ENCODE assay signal across 27 cellular contexts in genomic region chr20:57500941-57501340, GRCh38. TPM values are rescaled to one million over a fixed set of nuclear protein-coding genes. Genes with fewer than 3 reads are reported as not detected.
DNase-seq lines count a peak whose midpoint lies in the region; ATAC-seq and TF ChIP-seq lines count a peak whose summit lies in the region.
"Had no signal": no experiment of that assay in that cellular context is flagged by ENCODE, and none has a peak within 500 bp of the region (broad histone marks: within the 10 kb centered on the region; RNA-seq: fewer than 3 reads in every experiment).

No MANE protein-coding gene starts in this region.

- H2AFZ ChIP-seq in MM.1S (ENCODE audit: low read length) (no peak overlapping the region), neural progenitor cell (replicated peaks) (no peak overlapping the region)

- DNase-seq in EH (ENCODE audit: low read depth): peak; percentile 15
- DNase-seq in MM.1S: no peak
- no peak for DNase-seq in chondrocyte (ENCODE audit: low spot score)
- DNase-seq in neural progenitor cell (ENCODE audit: low spot score): no peak
- no peak for DNase-seq in stimulated activated CD4-positive, alpha-beta T cell treated with anti-CD3 and anti-CD28 coated beads, Interleukin-4, amount 100 ng/mL, for 1 hour
- DNase-seq in left lung: no peak
- DNase-seq in activated CD4-positive, alpha-beta T cell treated with anti-CD3 and anti-CD28 coated beads for 36 hours: no peak
- DNase-seq in activated T-cell treated with anti-CD3 and anti-CD28 coated beads for 4 hours: no peak
- DNase-seq: ACHN; activated CD8-positive, alpha-beta T cell treated with anti-CD3 and anti-CD28 coated beads, Interleukin-2, amount 10 ng/mL, durations not matched to agents 7 days and 5 days; activated naive CD4-positive, alpha-beta T cell treated with anti-CD3 and anti-CD28 coated beads, Interleukin-2, amount 50 U/mL, for 16 hours; amniotic stem cell; CD8-positive, alpha-beta memory T cell; immature natural killer cell; left cardiac atrium; mammary epithelial cell; NCI-H1694 treated with DMSO at 0.1 percent for 48 hours; NCI-H526; SHP77 treated with DMSO at 0.1 percent for 48 hours; sigmoid colon; stimulated activated CD4-positive, alpha-beta T cell treated with anti-CD3 and anti-CD28 coated beads, Interleukin-4, amount 100 ng/mL, for 24 hours; SW 1271 had no signal

- H3K4me2 ChIP-seq in MM.1S (ENCODE audit: low read depth, low read length): peak overlapping the region; percentile 38
- H3K4me2 ChIP-seq in neural progenitor cell: peak overlapping the region; percentile 21

- H3K9ac ChIP-seq in MM.1S (ENCODE audit: low read length): peak overlapping the region; percentile 0; the same call in 1 of the 2 replicates
- no peak overlapping the region for H3K9ac ChIP-seq in neural progenitor cell

- H3K27me3 Mint-ChIP-seq in chondrocyte (ENCODE audit: low read depth): no peaks in the 10 kb centered on the region
- H3K27me3 Mint-ChIP-seq in neural progenitor cell (ENCODE audit: insufficient read depth, low read depth): peaks cover 18% of the 10 kb centered on the region
- H3K27me3 Mint-ChIP-seq in activated CD4-positive, alpha-beta T cell treated with anti-CD3 and anti-CD28 coated beads for 36 hours: peaks cover 31% of the 10 kb centered on the region

- no peaks in the 10 kb centered on the region for H3K36me3 Mint-ChIP-seq in chondrocyte (ENCODE audit: low read depth)
- H3K36me3 Mint-ChIP-seq in neural progenitor cell: no peaks in the 10 kb centered on the region
- no peaks in the 10 kb centered on the region for H3K36me3 Mint-ChIP-seq in activated CD4-positive, alpha-beta T cell treated with anti-CD3 and anti-CD28 coated beads for 36 hours (ENCODE audit: low read depth)
- H3K36me3 Mint-ChIP-seq: CD8-positive, alpha-beta memory T cell; immature natural killer cell had no signal

- H3K4me1 ChIP-seq in MM.1S (ENCODE audit: low read length) (peaks cover 26% of the 10 kb centered on the region), neural progenitor cell (peaks cover 39% of the 10 kb centered on the region), left lung (peaks cover 2 to 25% of the 10 kb centered on the region in 2 donors)
- H3K4me1 ChIP-seq: HAP-1, prostate gland, tibial nerve had no signal

- H3K36me3 ChIP-seq in MM.1S (replicated peaks; ENCODE audit: insufficient read depth, low read length) (no peaks in the 10 kb centered on the region), neural progenitor cell (no peaks in the 10 kb centered on the region), left lung (no peaks in the 10 kb centered on the region)
- H3K36me3 ChIP-seq: HAP-1, prostate gland, sigmoid colon, tibial nerve had no signal

- H3K79me2 ChIP-seq in MM.1S (ENCODE audit: low read length) (no peaks in the 10 kb centered on the region), neural progenitor cell (ENCODE audit: low read depth) (no peaks in the 10 kb centered on the region)

- peaks cover 17% of the 10 kb centered on the region for H3F3A ChIP-seq in MM.1S (ENCODE audit: insufficient read depth, low read length)
- H3F3A ChIP-seq in neural progenitor cell (ENCODE audit: low read depth): peaks cover 21% of the 10 kb centered on the region

- H3K4me1 Mint-ChIP-seq in chondrocyte (ENCODE audit: low read depth): peaks cover 48% of the 10 kb centered on the region
- H3K4me1 Mint-ChIP-seq in neural progenitor cell: peaks cover 42% of the 10 kb centered on the region
- H3K4me1 Mint-ChIP-seq in activated CD4-positive, alpha-beta T cell treated with anti-CD3 and anti-CD28 coated beads for 36 hours: peaks cover 6% of the 10 kb centered on the region

- H3K9me3 Mint-ChIP-seq in chondrocyte (ENCODE audit: low read depth) (no peaks in the 10 kb centered on the region), neural progenitor cell (no peaks in the 10 kb centered on the region)
- no peaks in the 10 kb centered on the region for H3K9me3 Mint-ChIP-seq in activated CD4-positive, alpha-beta T cell treated with anti-CD3 and anti-CD28 coated beads for 36 hours (ENCODE audit: low read depth)
- H3K9me3 Mint-ChIP-seq: activated T-helper 2 cell treated with anti-CD3 and anti-CD28 coated beads, Interferon-gamma antibody, Interleukin-2, Interleukin-4, amounts not matched to agents 10 μg/mL and 5 μg/mL and 100 μg/mL, durations not matched to agents 14 hours and 24 hours and 36 hours; CD8-positive, alpha-beta memory T cell; IgD-negative memory B cell; immature natural killer cell had no signal

- no peak for TF ChIP-seq CTCF in MM.1S (IDR thresholded peaks at IDR 0.05; ENCODE audit: low read length)
- TF ChIP-seq CTCF in chondrocyte (IDR thresholded peaks at IDR 0.05): no peak
- no peak for TF ChIP-seq CTCF in neural progenitor cell (IDR thresholded peaks at IDR 0.05)
- no peak for TF ChIP-seq CTCF in left lung (IDR thresholded peaks at IDR 0.05)

- ATAC-seq in left lung: no peak
- no peak for ATAC-seq in activated CD4-positive, alpha-beta T cell treated with anti-CD3 and anti-CD28 coated beads for 36 hours
- ATAC-seq: activated CD8-positive, alpha-beta T cell treated with anti-CD3 and anti-CD28 coated beads, Interleukin-2, amount 10 ng/mL, durations not matched to agents 7 days and 5 days; left cardiac atrium had no signal

- H3K27ac ChIP-seq in MM.1S (ENCODE audit: low read length): peak overlapping the region; percentile 56; the same call in 1 of the 2 replicates
- H3K27ac ChIP-seq in neural progenitor cell: peak overlapping the region; percentile 2
- H3K27ac ChIP-seq in left lung: no peak overlapping the region
- H3K27ac ChIP-seq: prostate gland, sigmoid colon, tibial nerve had no signal

- intact Hi-C loops in left lung (cut with DNase I): loop anchor here in 1 of 2 donors (10.0 kb wide), 1 partner anchor 94 kb away; no protein-coding TSS in a partner anchor
- intact Hi-C loops in activated CD4-positive, alpha-beta T cell treated with anti-CD3 and anti-CD28 coated beads for 36 hours (cut with DNase I, micrococcal nuclease): no loop called here

- POLR2A ChIA-PET in activated CD4-positive, alpha-beta T cell treated with anti-CD3 and anti-CD28 coated beads for 36 hours (lab: Charles Lee): no interaction called here

- H3K27ac Mint-ChIP-seq in chondrocyte (ENCODE audit: unreplicated experiment) (peak overlapping the region; percentile 84), neural progenitor cell (no peak overlapping the region)
- H3K27ac Mint-ChIP-seq in activated CD4-positive, alpha-beta T cell treated with anti-CD3 and anti-CD28 coated beads for 36 hours: no peak overlapping the region
- H3K27ac Mint-ChIP-seq: activated CD8-positive, alpha-beta T cell treated with anti-CD3 and anti-CD28 coated beads, Interleukin-2, amount 10 ng/mL, durations not matched to agents 7 days and 5 days; activated T-helper 2 cell treated with anti-CD3 and anti-CD28 coated beads, Interferon-gamma antibody, Interleukin-2, Interleukin-4, amounts not matched to agents 10 μg/mL and 5 μg/mL and 100 μg/mL, durations not matched to agents 14 hours and 24 hours and 36 hours; IgD-negative memory B cell; immature natural killer cell had no signal

- H3K9me3 ChIP-seq in MM.1S (replicated peaks; ENCODE audit: insufficient read depth, low read length) (no peaks in the 10 kb centered on the region), neural progenitor cell (ENCODE audit: low read depth) (no peaks in the 10 kb centered on the region), left lung (no peaks in the 10 kb centered on the region)
- H3K9me3 ChIP-seq: HAP-1, prostate gland, sigmoid colon, tibial nerve had no signal

- H3K4me3 ChIP-seq in MM.1S (ENCODE audit: low read length) (no peak overlapping the region), neural progenitor cell (no peak overlapping the region), left lung (no peak overlapping the region)
- H3K4me3 ChIP-seq: HAP-1, prostate gland, sigmoid colon, tibial nerve had no signal

- CTCF ChIA-PET in activated CD4-positive, alpha-beta T cell treated with anti-CD3 and anti-CD28 coated beads for 36 hours (lab: Charles Lee): interaction anchor here (0.7 to 1.7 kb wide), 2 partner anchors 9 to 113 kb away, joined by 3 to 4 read pairs; no protein-coding TSS in a partner anchor

- H4K20me1 ChIP-seq in MM.1S (ENCODE audit: insufficient read depth, low read length) (no peaks in the 10 kb centered on the region), neural progenitor cell (ENCODE audit: low read depth) (no peaks in the 10 kb centered on the region)

- no peaks in the 10 kb centered on the region for H3K9me2 ChIP-seq in MM.1S (replicated peaks; ENCODE audit: insufficient read depth, low read length)

- H3K4me3 Mint-ChIP-seq in chondrocyte (ENCODE audit: unreplicated experiment) (peak overlapping the region; percentile 14), neural progenitor cell (peak overlapping the region; percentile 41)
- no peak overlapping the region for H3K4me3 Mint-ChIP-seq in activated CD4-positive, alpha-beta T cell treated with anti-CD3 and anti-CD28 coated beads for 36 hours
- H3K4me3 Mint-ChIP-seq: activated CD8-positive, alpha-beta T cell treated with anti-CD3 and anti-CD28 coated beads, Interleukin-2, amount 10 ng/mL, durations not matched to agents 7 days and 5 days; CD8-positive, alpha-beta memory T cell; IgD-negative memory B cell; immature natural killer cell had no signal

- H3K27me3 ChIP-seq in MM.1S (replicated peaks; ENCODE audit: insufficient read depth, low read length) (no peaks in the 10 kb centered on the region), neural progenitor cell (peaks cover 11% of the 10 kb centered on the region), left lung (peaks cover 9 to 91% of the 10 kb centered on the region in 2 donors)
- H3K27me3 ChIP-seq: sigmoid colon had no signal

RNA-seq across cellular contexts. Expression of gene CTCFL, which starts 24.0 kb away (rescaled TPM):
- total RNA-seq in chondrocyte: not detected in 3 replicates
- 0.34 TPM in 1 of 2 replicates, not detected in the other for total RNA-seq in neural progenitor cell (ENCODE audit: low replicate concordance)
- not detected for total RNA-seq in left lung
- total RNA-seq in activated CD4-positive, alpha-beta T cell treated with anti-CD3 and anti-CD28 coated beads for 36 hours: not detected
- total RNA-seq: activated CD8-positive, alpha-beta T cell treated with anti-CD3 and anti-CD28 coated beads, Interleukin-2, amount 10 ng/mL, durations not matched to agents 7 days and 5 days; activated T-helper 2 cell treated with anti-CD3 and anti-CD28 coated beads, Interferon-gamma antibody, Interleukin-2, Interleukin-4, amounts not matched to agents 10 μg/mL and 5 μg/mL and 100 μg/mL, durations not matched to agents 14 hours and 24 hours and 36 hours; CD8-positive, alpha-beta memory T cell; left cardiac atrium; mammary epithelial cell; tibial nerve had no signal

RNA-seq across cellular contexts. Expression of gene PCK1, which starts 60.0 kb away (rescaled TPM):
- total RNA-seq in chondrocyte: not detected in 3 replicates
- total RNA-seq in neural progenitor cell (ENCODE audit: low replicate concordance): not detected in 2 replicates
- total RNA-seq in left lung: not detected
- not detected for total RNA-seq in activated CD4-positive, alpha-beta T cell treated with anti-CD3 and anti-CD28 coated beads for 36 hours
- total RNA-seq: activated CD8-positive, alpha-beta T cell treated with anti-CD3 and anti-CD28 coated beads, Interleukin-2, amount 10 ng/mL, durations not matched to agents 7 days and 5 days; activated T-helper 2 cell treated with anti-CD3 and anti-CD28 coated beads, Interferon-gamma antibody, Interleukin-2, Interleukin-4, amounts not matched to agents 10 μg/mL and 5 μg/mL and 100 μg/mL, durations not matched to agents 14 hours and 24 hours and 36 hours; CD8-positive, alpha-beta memory T cell; mammary epithelial cell had no signal

Comparison
In these comparisons a context has a peak if more than half of its experiments do, and no peak if none do; other contexts are left out.
1. H3K27ac ChIP-seq: peak in MM.1S (single experiment) and neural progenitor cell (single experiment); none in left lung (0 of 2).